ENCODE assay signal across 19 cellular contexts in the genomic region with DNA sequence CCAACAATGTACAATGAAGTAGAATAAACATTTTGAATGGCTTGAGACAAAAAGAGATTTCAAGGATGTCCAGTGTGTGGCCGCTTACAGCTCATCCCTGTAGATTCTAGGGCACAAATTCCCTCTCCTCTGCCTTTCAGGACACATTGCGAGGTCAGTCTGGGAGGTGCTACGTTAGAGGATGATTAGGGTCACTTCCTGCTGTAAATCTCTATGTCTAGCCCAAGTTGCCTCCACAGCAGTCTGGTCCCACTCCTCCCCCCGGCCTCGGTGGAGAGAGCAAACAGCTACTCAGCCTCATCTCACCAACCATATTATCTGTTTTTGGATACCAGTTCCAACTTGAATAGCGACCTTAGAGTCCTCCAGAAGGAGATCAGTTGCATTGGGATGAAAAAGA. TPM values are rescaled to one million over a fixed set of nuclear protein-coding genes. Genes with fewer than 3 reads are reported as not detected.
DNase-seq lines count a peak whose midpoint lies in the region; ATAC-seq lines count a peak whose summit lies in the region.
"Had no signal": no experiment of that assay in that cellular context is flagged by ENCODE, and none has a peak within 500 bp of the region (broad histone marks: within the 10 kb centered on the region; RNA-seq: fewer than 3 reads in every experiment).

No MANE protein-coding gene starts in this region.

- H3K27ac Mint-ChIP-seq in stimulated activated naive B cell treated with anti-CD40 and anti-IgM and Interleukin-4, amounts not matched to agents 10 μg/mL and 1 μg/mL and 100 μg/mL, for 72 hours: no peak overlapping the region
- H3K27ac Mint-ChIP-seq: CD14-positive monocyte; CD4-positive, alpha-beta memory T cell; H9 had no signal

- no peak overlapping the region for H3K4me3 Mint-ChIP-seq in stimulated activated naive B cell treated with anti-CD40 and anti-IgM and Interleukin-4, amounts not matched to agents 10 μg/mL and 1 μg/mL and 100 μg/mL, for 72 hours
- H3K4me3 Mint-ChIP-seq: CD14-positive monocyte; CD4-positive, alpha-beta memory T cell; H9 had no signal

- H2BK5ac ChIP-seq in trophoblast cell (ENCODE audit: low read depth, low read length, poor library complexity): no peak overlapping the region

- H3K4me3 ChIP-seq in trophoblast cell (ENCODE audit: low read depth, low read length): peak overlapping the region; percentile 23
- H3K4me3 ChIP-seq: BLaER1 had no signal

- no peak overlapping the region for H3K14ac ChIP-seq in trophoblast cell (ENCODE audit: low read length)

- H4K8ac ChIP-seq in trophoblast cell (ENCODE audit: low read depth, low read length): no peak overlapping the region

- no peak overlapping the region for H3K4ac ChIP-seq in trophoblast cell (ENCODE audit: low read depth, low read length)

- H3K18ac ChIP-seq in trophoblast cell (ENCODE audit: low read length): no peak overlapping the region

- H3K79me2 ChIP-seq in trophoblast cell (ENCODE audit: control insufficient read depth, insufficient read depth, low read length, poor library complexity): no peaks in the 10 kb centered on the region

- no peak overlapping the region for H3K23ac ChIP-seq in trophoblast cell (ENCODE audit: low read length)

- peak; percentile 78 for DNase-seq in left kidney (ENCODE audit: low read depth, low spot score)
- DNase-seq in trophoblast cell: no peak
- no peak for DNase-seq in stimulated activated naive B cell treated with anti-CD40 and anti-IgM and Interleukin-4, amounts not matched to agents 10 μg/mL and 1 μg/mL and 100 μg/mL, for 72 hours
- no peak for DNase-seq in activated naive CD4-positive, alpha-beta T cell treated with anti-CD3 and anti-CD28 coated beads, Interleukin-2, amount 50 U/mL, for 16 hours
- no peak for DNase-seq in Right ventricle myocardium inferior (ENCODE audit: missing footprints)
- DNase-seq in NOMO-1 treated with DMSO at 0.1 percent for 48 hours (lab: John Stamatoyannopoulos, UW; ENCODE audit: unreplicated experiment): no peak
- DNase-seq: 8988T; CD4-positive, alpha-beta memory T cell; DMS153; DMS79; GDM1; H9 had no signal

- H3K36me3 ChIP-seq in trophoblast cell (ENCODE audit: control insufficient read depth in 1 of 2, insufficient read depth in 2 of 2, low read length in 2 of 2): no peaks in the 10 kb centered on the region
- H3K36me3 ChIP-seq: BLaER1 had no signal

- H3K4me1 ChIP-seq in trophoblast cell (ENCODE audit: control insufficient read depth in 1 of 2, insufficient read depth in 2 of 2, low read length in 2 of 2): no peaks in the 10 kb centered on the region
- H3K4me1 ChIP-seq: BLaER1 had no signal

- H3K79me1 ChIP-seq in trophoblast cell (ENCODE audit: low read length): no peaks in the 10 kb centered on the region

- no peaks in the 10 kb centered on the region for H3K4me1 Mint-ChIP-seq in stimulated activated naive B cell treated with anti-CD40 and anti-IgM and Interleukin-4, amounts not matched to agents 10 μg/mL and 1 μg/mL and 100 μg/mL, for 72 hours
- H3K4me1 Mint-ChIP-seq: CD14-positive monocyte; CD4-positive, alpha-beta memory T cell had no signal

- no peak overlapping the region for H2AFZ ChIP-seq in trophoblast cell (ENCODE audit: insufficient read depth, low read length, poor library complexity)

- peak overlapping the region; percentile 65 for H3K27ac ChIP-seq in angular gyrus (ENCODE audit: low read depth, low read length)
- peak overlapping the region; percentile 66 for H3K27ac ChIP-seq in cingulate gyrus (ENCODE audit: low read depth, low read length)
- no peak overlapping the region for H3K27ac ChIP-seq in trophoblast cell (ENCODE audit: low read depth, low read length)
- H3K27ac ChIP-seq: BLaER1 had no signal

- H3K4me2 ChIP-seq in trophoblast cell (ENCODE audit: low read length): no peak overlapping the region
- H3K4me2 ChIP-seq: BLaER1 had no signal

- no peaks in the 10 kb centered on the region for H3K9me3 Mint-ChIP-seq in stimulated activated naive B cell treated with anti-CD40 and anti-IgM and Interleukin-4, amounts not matched to agents 10 μg/mL and 1 μg/mL and 100 μg/mL, for 72 hours
- H3K9me3 Mint-ChIP-seq: CD14-positive monocyte, H9 had no signal

- no peak overlapping the region for H4K91ac ChIP-seq in trophoblast cell (ENCODE audit: low read depth, low read length)

- no peak overlapping the region for H2BK12ac ChIP-seq in trophoblast cell (ENCODE audit: low read length)

- H4K12ac ChIP-seq in trophoblast cell (ENCODE audit: low read depth, low read length): no peak overlapping the region

- no peaks in the 10 kb centered on the region for H3K9me3 ChIP-seq in trophoblast cell (ENCODE audit: insufficient read depth, low read depth, low read length)
- H3K9me3 ChIP-seq: BLaER1 had no signal

- no CpG with 5 or more reads among the region's 6 CpGs for WGBS in trophoblast cell (ENCODE audit: extremely low coverage, insufficient coverage, insufficient read length)

- no peaks in the 10 kb centered on the region for H3K27me3 ChIP-seq in trophoblast cell (ENCODE audit: insufficient read depth, low read length)
- H3K27me3 ChIP-seq: BLaER1 had no signal

- H2AK5ac ChIP-seq in trophoblast cell (ENCODE audit: low read length): no peak overlapping the region

- peaks cover 55 to 65% of the 10 kb centered on the region in 2 donors for H3K27me3 Mint-ChIP-seq in stimulated activated naive B cell treated with anti-CD40 and anti-IgM and Interleukin-4, amounts not matched to agents 10 μg/mL and 1 μg/mL and 100 μg/mL, for 72 hours

- no peaks in the 10 kb centered on the region for H3K36me3 Mint-ChIP-seq in stimulated activated naive B cell treated with anti-CD40 and anti-IgM and Interleukin-4, amounts not matched to agents 10 μg/mL and 1 μg/mL and 100 μg/mL, for 72 hours
- H3K36me3 Mint-ChIP-seq: CD14-positive monocyte; CD4-positive, alpha-beta memory T cell had no signal

- no peak overlapping the region for H3K9ac ChIP-seq in trophoblast cell (ENCODE audit: low read length)
- H3K9ac ChIP-seq: BLaER1 had no signal

- intact Hi-C loops in Right ventricle myocardium inferior (cut with DNase I): no loop called here

- no peak for ATAC-seq in stimulated activated naive B cell treated with anti-CD40 and anti-IgM and Interleukin-4, amounts not matched to agents 10 μg/mL and 1 μg/mL and 100 μg/mL, for 72 hours (replicated peaks)
- ATAC-seq in Right ventricle myocardium inferior: no peak

- H2BK120ac ChIP-seq in trophoblast cell (ENCODE audit: insufficient read depth, low read length, poor library complexity): no peak overlapping the region

RNA-seq across cellular contexts. Expression of gene KCNJ10, which starts 17.0 kb away (rescaled TPM):
- polyA plus RNA-seq in trophoblast cell (2013): 0.08 and 0.14 TPM in 2 replicates
- not detected for total RNA-seq in Right ventricle myocardium inferior
- total RNA-seq: A673; CD4-positive, alpha-beta memory T cell had no signal
- polyA plus RNA-seq: AG04450, CD14-positive monocyte had no signal

RNA-seq across cellular contexts. Expression of gene PIGM, which starts 21.2 kb away (rescaled TPM):
- polyA plus RNA-seq in trophoblast cell (2013): 3.1 and 3.4 TPM in 2 replicates
- total RNA-seq in Right ventricle myocardium inferior: 2.4 TPM

RNA-seq across cellular contexts. Expression of gene KCNJ9, which starts 28.4 kb away (rescaled TPM):
- polyA plus RNA-seq in trophoblast cell (2013): not detected in 2 replicates
- not detected for total RNA-seq in Right ventricle myocardium inferior
- total RNA-seq: A673; CD4-positive, alpha-beta memory T cell; Daoy had no signal
- polyA plus RNA-seq: AG04450; CD14-positive monocyte; CD4-positive, alpha-beta memory T cell had no signal

RNA-seq across cellular contexts. Expression of gene IGSF8, which starts 45.5 kb away (rescaled TPM):
- polyA plus RNA-seq in trophoblast cell (2013): 15.2 and 17.0 TPM in 2 replicates
- total RNA-seq in Right ventricle myocardium inferior: 21.9 TPM
